Comparison of ENCODE assay signal across 23 cellular contexts in the genomic region with DNA sequence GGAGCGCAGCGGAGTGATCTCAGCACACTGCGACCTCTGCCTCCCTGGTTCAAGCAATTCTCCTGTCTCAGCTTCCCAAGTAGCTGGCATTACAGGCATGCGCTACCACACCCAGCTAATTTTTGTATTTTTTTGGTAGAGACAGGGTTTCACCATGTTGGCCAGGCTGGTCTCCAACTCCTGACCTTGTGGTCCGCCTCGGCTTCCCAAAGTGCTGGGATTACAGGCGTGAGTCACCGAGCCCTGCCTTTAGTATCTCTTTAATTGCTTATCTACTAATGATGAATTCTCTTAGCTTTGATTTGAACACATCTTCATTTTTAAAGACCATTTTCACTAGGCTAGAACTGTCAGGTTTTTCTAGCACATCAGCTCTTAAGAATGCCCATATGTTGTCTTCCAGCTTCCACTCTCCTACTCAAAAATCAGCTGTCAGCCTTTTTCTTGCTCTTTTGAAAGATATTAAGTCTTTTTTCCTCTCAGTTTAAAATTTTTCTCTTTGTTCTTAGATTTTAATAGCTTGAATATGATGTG. TPM values are rescaled to one million over a fixed set of nuclear protein-coding genes. Genes with fewer than 3 reads are reported as not detected.
"Had no signal": no experiment of that assay in that cellular context is flagged by ENCODE, and none has a peak within 500 bp of the region (broad histone marks: within the 10 kb centered on the region; RNA-seq: fewer than 3 reads in every experiment).

No MANE protein-coding gene starts in this region.

- H3K27ac Mint-ChIP-seq: neural progenitor cell; stimulated activated effector memory CD8-positive, alpha-beta T cell treated with anti-CD3 and anti-CD28 coated beads, Interleukin-12 subunit alpha, Interleukin-12 subunit beta, amount 100 ng/mL, for 72 hours; stimulated activated naive CD8-positive, alpha-beta T cell treated with anti-CD3 and anti-CD28 coated beads, Interleukin-15, Interleukin-2, amounts not matched to agents 100 ng/mL and 50 ng/mL, for 24 hours had no signal

- H3K27me3 Mint-ChIP-seq: naive thymus-derived CD8-positive, alpha-beta T cell; progenitor cell of endocrine pancreas; stimulated activated naive CD8-positive, alpha-beta T cell treated with anti-CD3 and anti-CD28 coated beads, Interleukin-15, Interleukin-2, amounts not matched to agents 100 ng/mL and 50 ng/mL, for 24 hours had no signal

- ATAC-seq: left colon; left ventricle myocardium superior; naive thymus-derived CD8-positive, alpha-beta T cell; pancreas; right cardiac atrium; stimulated activated effector memory CD8-positive, alpha-beta T cell treated with anti-CD3 and anti-CD28 coated beads, Interleukin-12 subunit alpha, Interleukin-12 subunit beta, amount 100 ng/mL, for 72 hours had no signal

- H3K9me3 Mint-ChIP-seq: endodermal cell; naive thymus-derived CD8-positive, alpha-beta T cell; neural progenitor cell; stimulated activated effector memory CD8-positive, alpha-beta T cell treated with anti-CD3 and anti-CD28 coated beads, Interleukin-12 subunit alpha, Interleukin-12 subunit beta, amount 100 ng/mL, for 72 hours; stimulated activated naive CD8-positive, alpha-beta T cell treated with anti-CD3 and anti-CD28 coated beads, Interleukin-15, Interleukin-2, amounts not matched to agents 100 ng/mL and 50 ng/mL, for 24 hours had no signal

- H3K27ac ChIP-seq: coronary artery, hepatocyte, pancreas, tibial artery, upper lobe of left lung had no signal

- H3K4me1 Mint-ChIP-seq: stimulated activated effector memory CD8-positive, alpha-beta T cell treated with anti-CD3 and anti-CD28 coated beads, Interleukin-12 subunit alpha, Interleukin-12 subunit beta, amount 100 ng/mL, for 72 hours had no signal

- H3K4me3 Mint-ChIP-seq: endodermal cell; naive thymus-derived CD8-positive, alpha-beta T cell; neural progenitor cell; stimulated activated effector memory CD8-positive, alpha-beta T cell treated with anti-CD3 and anti-CD28 coated beads, Interleukin-12 subunit alpha, Interleukin-12 subunit beta, amount 100 ng/mL, for 72 hours; stimulated activated naive CD8-positive, alpha-beta T cell treated with anti-CD3 and anti-CD28 coated beads, Interleukin-15, Interleukin-2, amounts not matched to agents 100 ng/mL and 50 ng/mL, for 24 hours had no signal

- DNase-seq: effector CD4-positive, alpha-beta T cell; endodermal cell; foreskin melanocyte; head of caudate nucleus; left colon; left ventricle myocardium superior; mesenchymal stem cell; naive thymus-derived CD8-positive, alpha-beta T cell; occipital lobe; pancreas; right cardiac atrium; stimulated activated CD4-positive, alpha-beta T cell treated with anti-CD3 and anti-CD28 coated beads, Interleukin-4, amount 100 ng/mL, for 1 hour; stimulated activated CD8-positive, alpha-beta memory T cell treated with anti-CD3 and anti-CD28 coated beads, Interleukin-4, amount 100 ng/mL, for 48 hours; tibial artery; upper lobe of left lung; uterus had no signal

RNA-seq across cellular contexts. Expression of a gene that starts 16.1 kb away (rescaled TPM):
- total RNA-seq: hepatocyte, kidney epithelial cell, left ventricle myocardium superior, occipital lobe had no signal
